ENCODE assay signal across 2 cellular contexts in genomic region chr7:123581162-123581459, GRCh38.
A peak's percentile ranks its signal among the peaks of the same experiment; 100 is the strongest.
TF ChIP-seq lines count a peak whose summit lies in the region.

No MANE protein-coding gene starts in this region.

TF ChIP-seq in liver, 16 proteins besides CTCF, POLR2A, EP300 and RAD21:
- TF ChIP-seq FOXA1 (IDR thresholded peaks at IDR 0.05) = no peak
- no peak for TF ChIP-seq GABPA (IDR thresholded peaks at IDR 0.05 in 1 of 2, conservative IDR thresholded peaks at IDR 0.05 in 1 of 2)
- peak; percentile 37 for TF ChIP-seq YY1 (IDR thresholded peaks at IDR 0.05)
- no peak for TF ChIP-seq SP1 (IDR thresholded peaks at IDR 0.05)
- no peak for TF ChIP-seq HNF4G (IDR thresholded peaks at IDR 0.05)
- TF ChIP-seq MAX (IDR thresholded peaks at IDR 0.05) = no peak

TF ChIP-seq in HepG2, 621 proteins besides CTCF, POLR2A, EP300 and RAD21:
- TF ChIP-seq BORCS8-MEF2B (CRISPR knock-in tag; IDR thresholded peaks at IDR 0.05) = no peak
